In genomic region chr20:50289581-50289980, GRCh38 we compare ENCODE assay signal across 1 cellular context.
TF ChIP-seq lines count a peak whose summit lies in the region.

No MANE protein-coding gene starts in this region.

TF ChIP-seq in GM23338, 12 proteins besides CTCF, POLR2A, EP300 and RAD21 (continued from another document):
- TF ChIP-seq ETS1 (IDR thresholded peaks at IDR 0.05) (no peak), CREB1 (CRISPR knock-in tag; IDR thresholded peaks at IDR 0.05; ENCODE audit: low read depth) (no peak), STAT1 (IDR thresholded peaks at IDR 0.05; ENCODE audit: unreplicated experiment) (no peak), EZH2phosphoT487 (IDR thresholded peaks at IDR 0.05; ENCODE audit: unreplicated experiment) (no peak)
